Comparison of ENCODE assay signal across 8 cellular contexts in genomic region chr3:185299918-185300426, GRCh38.
DNase-seq lines count a peak whose midpoint lies in the region; ATAC-seq and TF ChIP-seq lines count a peak whose summit lies in the region.
"Not testable (repeated sequence)": the region's sequence is repeated elsewhere in the genome, so short reads cannot be mapped to it uniquely, and the experiment has no call there.

No MANE protein-coding gene starts in this region.

- not testable (repeated sequence) for H3K4me3 Mint-ChIP-seq in effector memory CD8-positive, alpha-beta T cell

- not testable (repeated sequence) for H2AFZ ChIP-seq in OCI-LY3 (ENCODE audit: low read depth, low read length)

- H3K9me3 Mint-ChIP-seq in effector memory CD8-positive, alpha-beta T cell, result not testable (repeated sequence)

- not testable (repeated sequence) for H3K4me1 Mint-ChIP-seq in effector memory CD8-positive, alpha-beta T cell (ENCODE audit: low read depth in 2 of 2)

- H3K36me3 ChIP-seq in OCI-LY3 (replicated peaks; ENCODE audit: low read depth, low read length), result not testable (repeated sequence)

- H3K27ac ChIP-seq in OCI-LY3 (ENCODE audit: low read length), result peak overlapping the region; percentile 98

- not testable (repeated sequence) for H3K27me3 ChIP-seq in OCI-LY3 (ENCODE audit: low read depth, low read length)

- H3K9me3 ChIP-seq in OCI-LY3 (ENCODE audit: insufficient read depth, low read length), result not testable (repeated sequence)

- H3K36me3 Mint-ChIP-seq in effector memory CD8-positive, alpha-beta T cell (ENCODE audit: insufficient read depth), result not testable (repeated sequence)

- H4K20me1 ChIP-seq in OCI-LY3 (ENCODE audit: insufficient read depth, low read length), result not testable (repeated sequence)

- peak; percentile 79 for ATAC-seq in GM18858 (IDR thresholded peaks at IDR 0.05; ENCODE audit: unreplicated experiment)
- peak; percentile 77 for ATAC-seq in GM19467 (IDR thresholded peaks at IDR 0.05; ENCODE audit: unreplicated experiment)
- peak; percentile 87 for ATAC-seq in HG02571 (IDR thresholded peaks at IDR 0.05; ENCODE audit: unreplicated experiment)
- peak; percentile 76 for ATAC-seq in HG03045 (IDR thresholded peaks at IDR 0.05; ENCODE audit: unreplicated experiment)
- ATAC-seq in HG03558 (IDR thresholded peaks at IDR 0.05; ENCODE audit: extremely low read depth, unreplicated experiment), result peak; percentile 74
- peak; percentile 17 for ATAC-seq in effector memory CD8-positive, alpha-beta T cell (replicated peaks)

- not testable (repeated sequence) for TF ChIP-seq CTCF in OCI-LY3 (IDR thresholded peaks at IDR 0.05; ENCODE audit: low read depth, low read length)

- H3K79me2 ChIP-seq in OCI-LY3 (ENCODE audit: low read length), result not testable (repeated sequence)

- H3K4me1 ChIP-seq in OCI-LY3 (ENCODE audit: low read length), result peaks cover 27% of the 10 kb centered on the region

- peak overlapping the region; percentile 63 for H3K4me3 ChIP-seq in OCI-LY3 (ENCODE audit: low read length)

- H3K9ac ChIP-seq in OCI-LY3 (ENCODE audit: low read length), result peak overlapping the region; percentile 47; the same call in 1 of the 2 replicates

- DNase-seq in CD1c-positive myeloid dendritic cell (ENCODE audit: extremely low spot score), result peak; percentile 79
- not testable (repeated sequence) for DNase-seq in effector memory CD8-positive, alpha-beta T cell

- H3K27me3 Mint-ChIP-seq in effector memory CD8-positive, alpha-beta T cell, result not testable (repeated sequence)

- peak overlapping the region in 1 of 2 donors; percentile 12 for H3K27ac Mint-ChIP-seq in effector memory CD8-positive, alpha-beta T cell

- H3K4me2 ChIP-seq in OCI-LY3 (ENCODE audit: low read length), result peak overlapping the region; percentile 64

Comparison
In these comparisons a context has a peak if more than half of its experiments do, and no peak if none do; other contexts are left out.
1. ATAC-seq: peak in every context shown above with its lines; median percentile 87 in HG02571; 79 in GM18858; 77 in GM19467; 76 in HG03045; 74 in HG03558; 17 in effector memory CD8-positive, alpha-beta T cell.